11 cellular contexts compared by ENCODE assay signal in the genomic region with DNA sequence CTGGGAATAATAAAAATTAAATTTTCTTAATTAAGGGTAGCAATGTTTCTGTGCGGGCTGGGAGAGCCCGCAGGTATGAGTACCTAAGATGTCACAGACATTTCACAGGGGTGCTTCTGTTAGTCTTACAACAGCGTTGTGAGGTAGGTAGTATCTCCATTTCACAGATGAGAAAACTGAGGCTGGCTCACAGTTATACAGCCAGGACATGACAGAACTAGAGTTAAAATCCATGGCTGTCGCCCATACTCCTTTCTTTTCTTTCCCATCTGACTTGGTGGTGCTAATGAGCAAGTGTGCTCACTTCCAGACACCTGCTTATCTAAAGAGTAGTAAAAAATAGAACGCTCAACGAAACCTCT.
"Had no signal": no experiment of that assay in that cellular context is flagged by ENCODE, and none has a peak within 500 bp of the region (broad histone marks: within the 10 kb centered on the region; RNA-seq: fewer than 3 reads in every experiment).

No MANE protein-coding gene starts in this region.

- DNase-seq: activated effector memory CD4-positive, alpha-beta T cell treated with Interleukin-2 at 50 U/mL for 16 hours; cortex of kidney; effector memory CD4-positive, alpha-beta T cell; natural killer cell; occipital lobe; stimulated activated naive CD4-positive, alpha-beta T cell treated with Interleukin-2 at 50 U/mL for 16 hours had no signal

- H3K4me1 ChIP-seq: prostate gland had no signal

- H3K36me3 ChIP-seq: prostate gland, suprapubic skin had no signal

- H3K9me3 ChIP-seq: body of pancreas, prostate gland, suprapubic skin had no signal

- H3K27me3 ChIP-seq: suprapubic skin had no signal

- H3K4me3 ChIP-seq: body of pancreas, prostate gland, suprapubic skin had no signal

- ATAC-seq: activated CD4-positive, CD25-positive, alpha-beta regulatory T cell treated with anti-CD3 and anti-CD28 coated beads, Interleukin-2, amount 50 U/mL, for 24 hours; body of pancreas; natural killer cell; sciatic nerve had no signal

- H3K27ac ChIP-seq: prostate gland, suprapubic skin had no signal
